ENCODE assay signal across 24 cellular contexts in genomic region chr17:10673318-10673717, GRCh38. TPM values are rescaled to one million over a fixed set of nuclear protein-coding genes. Genes with fewer than 3 reads are reported as not detected.
A peak's percentile ranks its signal among the peaks of the same experiment; 100 is the strongest.
DNase-seq lines count a peak whose midpoint lies in the region; ATAC-seq and TF ChIP-seq lines count a peak whose summit lies in the region.
"Had no signal": no experiment of that assay in that cellular context is flagged by ENCODE, and none has a peak within 500 bp of the region (broad histone marks: within the 10 kb centered on the region; RNA-seq: fewer than 3 reads in every experiment).

No MANE protein-coding gene starts in this region.

- 89 to 93% methylated on average over 10 to 11 of the region's 11 CpGs for WGBS in mesodermal cell (ENCODE audit: insufficient coverage in 2 of 2), 2 experiments

- H3K4me3 ChIP-seq in mesodermal cell (ENCODE audit: extremely low read depth, insufficient read depth, low read length, poor library complexity, severe bottlenecking) (no peak overlapping the region), rectal smooth muscle tissue (ENCODE audit: low read length) (no peak overlapping the region), Peyer's patch (no peak overlapping the region)
- H3K4me3 ChIP-seq: BLaER1, GM12878, HAP-1, SJCRH30 had no signal

- H3K9me3 Mint-ChIP-seq in chondrocyte (ENCODE audit: low read depth): no peaks in the 10 kb centered on the region
- H3K9me3 Mint-ChIP-seq: CD4-positive, alpha-beta T cell had no signal

- H3K36me3 Mint-ChIP-seq in chondrocyte (ENCODE audit: low read depth): peaks cover 10% of the 10 kb centered on the region

- no peak for TF ChIP-seq CTCF in chondrocyte (IDR thresholded peaks at IDR 0.05)
- no peak for TF ChIP-seq CTCF in Peyer's patch (IDR thresholded peaks at IDR 0.05)

- no peak overlapping the region for H3K4me3 Mint-ChIP-seq in chondrocyte (ENCODE audit: unreplicated experiment)
- H3K4me3 Mint-ChIP-seq: CD4-positive, alpha-beta T cell had no signal

- H3K27ac ChIP-seq in mesodermal cell (ENCODE audit: low read depth, low read length, severe bottlenecking) (peak overlapping the region; percentile 73), rectal smooth muscle tissue (ENCODE audit: low read depth, low read length) (peak overlapping the region; percentile 73), Peyer's patch (no peak overlapping the region)
- H3K27ac ChIP-seq: BLaER1, SJCRH30 had no signal

- no peak for DNase-seq in chondrocyte (ENCODE audit: low spot score)
- DNase-seq in Peyer's patch: no peak
- no peak for DNase-seq in 8988T
- DNase-seq: ACHN; Caco-2; CD4-positive, alpha-beta T cell; DMS 273 treated with DMSO at 0.1 percent for 48 hours; DMS79 treated with DMSO at 0.1 percent for 48 hours; KBM-7; NCI-H1092 treated with DMSO at 0.1 percent for 48 hours; NCI-H1436 treated with DMSO at 0.1 percent for 48 hours; NCI-H1930; NCI-H345; NCI-H524; NCI-H82; SJCRH30 had no signal

- no peak for ATAC-seq in HG03196 (IDR thresholded peaks at IDR 0.05; ENCODE audit: unreplicated experiment)
- no peak for ATAC-seq in GM21381 (IDR thresholded peaks at IDR 0.05; ENCODE audit: unreplicated experiment)
- ATAC-seq: GM12878 had no signal

- peaks cover 41% of the 10 kb centered on the region for H3K36me3 ChIP-seq in mesodermal cell (ENCODE audit: control insufficient read depth, insufficient read depth, low read length)
- H3K36me3 ChIP-seq in rectal smooth muscle tissue (ENCODE audit: control insufficient read depth, insufficient read depth, low read length): peaks cover 5% of the 10 kb centered on the region
- H3K36me3 ChIP-seq in Peyer's patch: peaks cover 0 to 23% (median 0%) of the 10 kb centered on the region in 3 donors
- H3K36me3 ChIP-seq: SJCRH30 had no signal

- no peaks in the 10 kb centered on the region for H3K27me3 ChIP-seq in rectal smooth muscle tissue (ENCODE audit: control insufficient read depth, insufficient read depth, low read length)
- no peaks in the 10 kb centered on the region for H3K27me3 ChIP-seq in Peyer's patch
- H3K27me3 ChIP-seq: BLaER1, SJCRH30 had no signal

- peaks cover 41% of the 10 kb centered on the region for H3K4me1 Mint-ChIP-seq in chondrocyte (ENCODE audit: low read depth)

- no peaks in the 10 kb centered on the region for H3K27me3 Mint-ChIP-seq in chondrocyte (ENCODE audit: low read depth)
- H3K27me3 Mint-ChIP-seq: CD4-positive, alpha-beta T cell had no signal

- peaks cover 7% of the 10 kb centered on the region for H3K4me1 ChIP-seq in mesodermal cell (ENCODE audit: control insufficient read depth, insufficient read depth, low read length, poor library complexity, severe bottlenecking)
- H3K4me1 ChIP-seq in rectal smooth muscle tissue (ENCODE audit: control insufficient read depth, insufficient read depth, low read length): peaks cover 6% of the 10 kb centered on the region
- H3K4me1 ChIP-seq in Peyer's patch: no peaks in the 10 kb centered on the region
- H3K4me1 ChIP-seq: BLaER1, Caco-2, HAP-1, SJCRH30 had no signal

- no peaks in the 10 kb centered on the region for H3K9me3 ChIP-seq in mesodermal cell (ENCODE audit: control insufficient read depth, low read length)
- H3K9me3 ChIP-seq in Peyer's patch: no peaks in the 10 kb centered on the region
- H3K9me3 ChIP-seq: BLaER1, Caco-2, HAP-1, SJCRH30 had no signal

- no peak for TF ChIP-seq POLR2A in Peyer's patch (IDR thresholded peaks at IDR 0.05)

- H3K27ac Mint-ChIP-seq in chondrocyte (ENCODE audit: unreplicated experiment): peak overlapping the region; percentile 69
- H3K27ac Mint-ChIP-seq: CD4-positive, alpha-beta T cell had no signal

- H3K9ac ChIP-seq in rectal smooth muscle tissue (ENCODE audit: low read length): no peak overlapping the region
- H3K9ac ChIP-seq: BLaER1 had no signal

RNA-seq across cellular contexts. Expression of gene MYH3, which starts 16.2 kb away (rescaled TPM):
- total RNA-seq in chondrocyte (3.0 to 3.5 TPM (median 3.2 TPM) in 3 replicates), Peyer's patch (10 to 100 TPM in 2 of 4 donors, 1 to 10 TPM in 2; 3.7 to 32.2 (median 8.4) TPM)
- 1.7 TPM for polyA plus RNA-seq in mesodermal cell (2013, experiment 1 of 2)
- 1.5 TPM for polyA plus RNA-seq in mesodermal cell (2013, experiment 2 of 2)

RNA-seq across cellular contexts. Expression of gene SCO1, which starts 24.0 kb away (rescaled TPM):
- 29.2 to 31.2 TPM (median 30.2 TPM) in 3 replicates for total RNA-seq in chondrocyte
- 22.0 TPM for polyA plus RNA-seq in mesodermal cell (2013, experiment 1 of 2)
- polyA plus RNA-seq in mesodermal cell (2013, experiment 2 of 2): 23.1 TPM
- 10 to 100 TPM; 12.4 to 28.6 (median 19.5) TPM for total RNA-seq in Peyer's patch

RNA-seq across cellular contexts. Expression of gene ADPRM, which starts 24.1 kb away (rescaled TPM):
- total RNA-seq in chondrocyte: 8.2 to 14.5 TPM (median 13.4 TPM) in 3 replicates
- 10.3 TPM for polyA plus RNA-seq in mesodermal cell (2013, experiment 1 of 2)
- 12.4 TPM for polyA plus RNA-seq in mesodermal cell (2013, experiment 2 of 2)
- 10 to 100 TPM in 2 of 4 donors, 1 to 10 TPM in 2; 6.5 to 20.6 (median 14.0) TPM for total RNA-seq in Peyer's patch

RNA-seq across cellular contexts. Expression of gene TMEM220, which starts 56.5 kb away (rescaled TPM):
- total RNA-seq in chondrocyte: 4.4 to 7.9 TPM (median 7.6 TPM) in 3 replicates
- polyA plus RNA-seq in mesodermal cell (2013, experiment 1 of 2): 0.85 TPM
- polyA plus RNA-seq in mesodermal cell (2013, experiment 2 of 2): 1.4 TPM
- 10 to 100 TPM; 14.6 to 56.1 (median 23.4) TPM for total RNA-seq in Peyer's patch
- total RNA-seq: Caco-2, OCI-LY7 had no signal

Comparison
In these comparisons a context has a peak if more than half of its experiments do, and no peak if none do; other contexts are left out.
1. H3K27ac ChIP-seq: peak in mesodermal cell (single experiment) and rectal smooth muscle tissue (single experiment); none in Peyer's patch (0 of 4).